Comparison of ENCODE assay signal across 8 cellular contexts in the genomic region with DNA sequence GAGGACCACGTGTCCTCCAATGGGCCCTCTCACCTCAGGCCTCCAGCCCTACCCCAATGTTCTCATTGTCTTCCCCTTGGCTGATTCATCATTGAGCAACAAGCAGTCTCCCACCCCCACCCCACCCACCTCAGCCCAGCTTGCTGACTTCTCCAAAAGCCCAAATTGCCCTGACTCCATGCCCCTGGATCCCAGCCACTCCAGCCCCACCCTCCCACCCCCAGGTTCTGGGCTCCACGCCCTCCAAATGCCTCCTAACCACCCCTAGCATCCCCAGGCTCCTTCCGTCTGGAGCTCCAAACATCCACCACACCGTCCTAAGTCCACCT. TPM values are rescaled to one million over a fixed set of nuclear protein-coding genes. Genes with fewer than 3 reads are reported as not detected.
A peak's percentile ranks its signal among the peaks of the same experiment; 100 is the strongest.
DNase-seq lines count a peak whose midpoint lies in the region; ATAC-seq, FAIRE-seq and TF ChIP-seq lines count a peak whose summit lies in the region.
"Had no signal": no experiment of that assay in that cellular context is flagged by ENCODE, and none has a peak within 500 bp of the region (broad histone marks: within the 10 kb centered on the region; RNA-seq: fewer than 3 reads in every experiment).

No MANE protein-coding gene starts in this region.

- peak overlapping the region; percentile 54 for H3K27ac Mint-ChIP-seq in type B pancreatic cell
- no peak overlapping the region for H3K27ac Mint-ChIP-seq in activated T-helper 17 cell treated with anti-CD3 and anti-CD28 coated beads, Interleukin-2, amount 50 U/mL, for 72 hours

- no peaks in the 10 kb centered on the region for H3K27me3 ChIP-seq in gastroesophageal sphincter

- peak overlapping the region; percentile 86 for H3K4me3 Mint-ChIP-seq in type B pancreatic cell
- H3K4me3 Mint-ChIP-seq in activated T-helper 17 cell treated with anti-CD3 and anti-CD28 coated beads, Interleukin-2, amount 50 U/mL, for 72 hours = no peak overlapping the region

- no peaks in the 10 kb centered on the region for H3K36me3 Mint-ChIP-seq in type B pancreatic cell
- H3K36me3 Mint-ChIP-seq in activated T-helper 17 cell treated with anti-CD3 and anti-CD28 coated beads, Interleukin-2, amount 50 U/mL, for 72 hours (ENCODE audit: low read depth) = no peaks in the 10 kb centered on the region

- H3K4me1 Mint-ChIP-seq in type B pancreatic cell (ENCODE audit: unreplicated experiment) = peaks cover 42% of the 10 kb centered on the region
- H3K4me1 Mint-ChIP-seq in activated T-helper 17 cell treated with anti-CD3 and anti-CD28 coated beads, Interleukin-2, amount 50 U/mL, for 72 hours = no peaks in the 10 kb centered on the region

- FAIRE-seq in frontal cortex (lab: Jason Lieb, UNC) = no peak

- peaks cover 0 to 22% of the 10 kb centered on the region in 2 donors for H3K36me3 ChIP-seq in gastroesophageal sphincter

- H3K4me1 ChIP-seq in gastroesophageal sphincter = peaks cover 0 to 60% (median 28%) of the 10 kb centered on the region in 3 donors

- no peaks in the 10 kb centered on the region for H3K27me3 Mint-ChIP-seq in type B pancreatic cell
- no peaks in the 10 kb centered on the region for H3K27me3 Mint-ChIP-seq in activated T-helper 17 cell treated with anti-CD3 and anti-CD28 coated beads, Interleukin-2, amount 50 U/mL, for 72 hours

- DNase-seq in SIG-M5 treated with dmso at 0.1 percent for 504 hours (lab: John Stamatoyannopoulos, UW; ENCODE audit: unreplicated experiment) (peak; percentile 45), SIG-M5 (lab: John Stamatoyannopoulos, UW) (no peak), type B pancreatic cell (ENCODE audit: extremely low spot score, unreplicated experiment) (no peak), frontal cortex (ENCODE audit: low spot score in 2 of 2) (no peak)

- peak overlapping the region in 3 of 4 donors; percentile 86 to 90 (median 86) for H3K27ac ChIP-seq in gastroesophageal sphincter
- H3K27ac ChIP-seq: 22Rv1 had no signal

- peak overlapping the region in 1 of 2 donors; percentile 70 for H3K4me3 ChIP-seq in gastroesophageal sphincter

- no peak for ATAC-seq in gastroesophageal sphincter
- no peak for ATAC-seq in activated T-helper 17 cell treated with anti-CD3 and anti-CD28 coated beads, Interleukin-2, amount 50 U/mL, for 72 hours (replicated peaks)

- TF ChIP-seq CTCF in gastroesophageal sphincter (IDR thresholded peaks at IDR 0.05) (no peak), type B pancreatic cell (conservative IDR thresholded peaks at IDR 0.05) (no peak)

- TF ChIP-seq POLR2A in gastroesophageal sphincter (IDR thresholded peaks at IDR 0.05) = no peak

- no peaks in the 10 kb centered on the region for H3K9me3 Mint-ChIP-seq in type B pancreatic cell
- no peaks in the 10 kb centered on the region for H3K9me3 Mint-ChIP-seq in activated T-helper 17 cell treated with anti-CD3 and anti-CD28 coated beads, Interleukin-2, amount 50 U/mL, for 72 hours

- no peak for TF ChIP-seq EP300 in gastroesophageal sphincter (IDR thresholded peaks at IDR 0.05)

- no peaks in the 10 kb centered on the region for H3K9me3 ChIP-seq in gastroesophageal sphincter

- 46 to 60% methylated on average over 1 to 2 of the region's 4 CpGs for WGBS in gastroesophageal sphincter (ENCODE audit: low coverage in 1 of 2), 2 donors

RNA-seq across cellular contexts. Expression of gene S100A16, which starts 1.9 kb away (rescaled TPM):
- total RNA-seq in gastroesophageal sphincter (100 to 1,000 TPM in 1 of 4 donors, 10 to 100 TPM in 3; 49.7 to 121 (median 71.5) TPM), type B pancreatic cell (ENCODE audit: low replicate concordance) (173 and 517 TPM in 2 replicates), frontal cortex (13.0 TPM)
- total RNA-seq in activated T-helper 17 cell treated with anti-CD3 and anti-CD28 coated beads, Interleukin-2, amount 50 U/mL, for 72 hours = not detected
- total RNA-seq: T-helper 1 cell treated with Interleukin-12 subunit alpha and Interleukin-12 subunit beta and Interleukin-4 antibody, amounts not matched to agents 30 ng/mL and 1 ng/mL, for 36 hours had no signal

RNA-seq across cellular contexts. Expression of gene S100A14, which starts 5.1 kb away (rescaled TPM):
- total RNA-seq in gastroesophageal sphincter = 10 to 100 TPM in 1 of 4 donors, 1 to 10 TPM in 2, under 1 TPM in 1; 0.85 to 82.1 (median 5.0) TPM
- 139 and 266 TPM in 2 replicates for total RNA-seq in type B pancreatic cell (ENCODE audit: low replicate concordance)
- not detected for total RNA-seq in frontal cortex
- under 1 TPM in 1 of 2 donors, not detected in 1; 0.71 TPM for total RNA-seq in activated T-helper 17 cell treated with anti-CD3 and anti-CD28 coated beads, Interleukin-2, amount 50 U/mL, for 72 hours
- total RNA-seq: T-helper 1 cell treated with Interleukin-12 subunit alpha and Interleukin-12 subunit beta and Interleukin-4 antibody, amounts not matched to agents 30 ng/mL and 1 ng/mL, for 36 hours had no signal

RNA-seq across cellular contexts. Expression of gene S100A13, which starts 16.3 kb away (rescaled TPM):
- 100 to 1,000 TPM in 1 of 4 donors, 10 to 100 TPM in 3; 56.1 to 133 (median 76.3) TPM for total RNA-seq in gastroesophageal sphincter
- total RNA-seq in type B pancreatic cell (ENCODE audit: low replicate concordance) = 58.3 and 102 TPM in 2 replicates
- total RNA-seq in frontal cortex = 7.3 TPM
- 1 to 10 TPM; 6.8 to 7.9 TPM for total RNA-seq in activated T-helper 17 cell treated with anti-CD3 and anti-CD28 coated beads, Interleukin-2, amount 50 U/mL, for 72 hours

RNA-seq across cellular contexts. Expression of gene S100A1, which starts 17.2 kb away (rescaled TPM):
- total RNA-seq in gastroesophageal sphincter (1 to 10 TPM; 2.4 to 8.3 (median 2.8) TPM), type B pancreatic cell (ENCODE audit: low replicate concordance) (0.97 TPM in 1 of 2 replicates, not detected in the other), frontal cortex (1.2 TPM)
- not detected for total RNA-seq in activated T-helper 17 cell treated with anti-CD3 and anti-CD28 coated beads, Interleukin-2, amount 50 U/mL, for 72 hours
- total RNA-seq: T-helper 1 cell treated with Interleukin-12 subunit alpha and Interleukin-12 subunit beta and Interleukin-4 antibody, amounts not matched to agents 30 ng/mL and 1 ng/mL, for 36 hours had no signal

RNA-seq across cellular contexts. Expression of gene CHTOP, which starts 22.9 kb away (rescaled TPM):
- total RNA-seq in gastroesophageal sphincter (10 to 100 TPM; 33.7 to 57.0 (median 42.2) TPM), type B pancreatic cell (ENCODE audit: low replicate concordance) (87.5 and 108 TPM in 2 replicates), frontal cortex (55.0 TPM)
- 10 to 100 TPM; 70.6 to 88.6 TPM for total RNA-seq in activated T-helper 17 cell treated with anti-CD3 and anti-CD28 coated beads, Interleukin-2, amount 50 U/mL, for 72 hours

Comparison
In these comparisons a context has a peak if more than half of its experiments do, and no peak if none do; other contexts are left out.
1. RNA of gene S100A16, which starts 1.9 kb away (total RNA-seq): 173 to 517 TPM in type B pancreatic cell, 49.7 to 121 TPM in gastroesophageal sphincter and 13.0 TPM in frontal cortex (single experiment); not detected in activated T-helper 17 cell treated with anti-CD3 and anti-CD28 coated beads, Interleukin-2, amount 50 U/mL, for 72 hours; every median in the first group is over 10 times any median in the second.